ENCODE assay signal across 13 cellular contexts in the genomic region with DNA sequence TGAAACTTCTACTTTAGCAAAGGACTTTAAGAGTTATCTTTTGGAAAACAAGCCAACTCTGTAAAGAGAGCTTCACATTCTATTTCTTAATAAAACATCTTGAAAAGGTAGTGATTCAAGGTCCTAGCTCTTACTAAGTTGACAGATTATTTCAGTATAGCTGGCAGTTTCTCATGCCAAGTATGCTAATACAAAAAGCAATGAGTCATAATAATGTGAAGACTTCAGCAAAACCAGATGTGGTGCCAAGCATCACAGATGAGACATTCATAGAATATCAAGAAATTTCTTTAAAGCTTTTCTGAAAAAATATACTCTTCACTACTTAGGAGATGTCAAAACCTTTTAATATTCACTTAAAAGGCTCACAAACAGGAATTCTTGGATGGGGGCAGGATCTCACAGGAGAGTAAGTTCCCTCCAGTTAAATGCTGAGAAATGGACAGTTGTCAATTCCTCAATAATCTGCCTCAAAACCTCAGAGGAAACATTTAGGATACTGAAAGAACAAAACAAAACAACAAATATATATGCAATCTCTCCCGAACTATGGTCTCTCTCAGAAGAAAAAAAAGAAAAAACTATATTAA. TPM values are rescaled to one million over a fixed set of nuclear protein-coding genes. Genes with fewer than 3 reads are reported as not detected.
DNase-seq lines count a peak whose midpoint lies in the region; ATAC-seq and TF ChIP-seq lines count a peak whose summit lies in the region.
"Had no signal": no experiment of that assay in that cellular context is flagged by ENCODE, and none has a peak within 500 bp of the region (broad histone marks: within the 10 kb centered on the region; RNA-seq: fewer than 3 reads in every experiment).

No MANE protein-coding gene starts in this region.

- 0 out of 2 replicates have a peak overlapping the region, but pooled peaks have one; percentile 5 for H3K27ac ChIP-seq in PC-3 (ENCODE audit: low read length)
- no peak overlapping the region for H3K27ac ChIP-seq in Peyer's patch

- no TSS peak for BruUV-seq in PC-3 (replicated peaks; lab: Mats Ljungman, UMichigan)

- peaks cover 43% of the 10 kb centered on the region for H3K36me3 Mint-ChIP-seq in progenitor cell of endocrine pancreas (ENCODE audit: insufficient read depth)

- H3K36me3 ChIP-seq in PC-3 (ENCODE audit: low read depth, low read length) (peaks cover 45% of the 10 kb centered on the region), Peyer's patch (peaks cover 0 to 4% (median 0%) of the 10 kb centered on the region in 3 donors)

- no peak for TF ChIP-seq POLR2A in Peyer's patch (IDR thresholded peaks at IDR 0.05)

- H4K20me1 ChIP-seq in PC-3 (ENCODE audit: low read length), result peaks cover 32% of the 10 kb centered on the region

- no peaks in the 10 kb centered on the region for H3K4me1 Mint-ChIP-seq in progenitor cell of endocrine pancreas (ENCODE audit: low read depth)

- H3K9me3 ChIP-seq in PC-3 (ENCODE audit: low read length), result no peaks in the 10 kb centered on the region
- H3K9me3 ChIP-seq in Peyer's patch, result no peaks in the 10 kb centered on the region

- H3K27me3 ChIP-seq in PC-3 (ENCODE audit: low read length), result no peaks in the 10 kb centered on the region
- no peaks in the 10 kb centered on the region for H3K27me3 ChIP-seq in Peyer's patch
- H3K27me3 ChIP-seq: tibial artery had no signal

- CTCF ChIA-PET in PC-3 (lab: Charles Lee), result no interaction called here

- DNase-seq in DMS 273 (lab: John Stamatoyannopoulos, UW; ENCODE audit: unreplicated experiment), result peak; percentile 56
- peak; percentile 86 for DNase-seq in PC-3
- peak; percentile 86 for DNase-seq in epithelial cell of esophagus (ENCODE audit: low read depth)
- no peak for DNase-seq in omental fat pad (ENCODE audit: low spot score)
- DNase-seq in Peyer's patch, result no peak
- no peak for DNase-seq in progenitor cell of endocrine pancreas (ENCODE audit: low spot score, unreplicated experiment)
- no peak for DNase-seq in NCI-H1417 treated with DMSO at 0.1 percent for 48 hours (lab: John Stamatoyannopoulos, UW)
- DNase-seq: cerebellar nuclear complex; DMS153; MV-4-11; NK-92 treated with Interleukin-12 subunit alpha and Interleukin-12 subunit beta, amount 100 ng/mL, for 24 hours; tibial artery had no signal

- peaks cover 95% of the 10 kb centered on the region for H3K79me2 ChIP-seq in PC-3 (ENCODE audit: low read length)

- H2AFZ ChIP-seq in PC-3 (ENCODE audit: low read length), result no peak overlapping the region

- no peak overlapping the region for H3K27ac Mint-ChIP-seq in progenitor cell of endocrine pancreas

- TF ChIP-seq CTCF in PC-3 (conservative IDR thresholded peaks at IDR 0.05; ENCODE audit: low read depth, low read length) (no peak), epithelial cell of esophagus (IDR thresholded peaks at IDR 0.05; ENCODE audit: insufficient read depth, low read depth, low read length, missing control alignments) (no peak), omental fat pad (IDR thresholded peaks at IDR 0.05) (no peak), Peyer's patch (IDR thresholded peaks at IDR 0.05) (no peak), progenitor cell of endocrine pancreas (IDR thresholded peaks at IDR 0.05; ENCODE audit: unreplicated experiment) (no peak)

- POLR2A ChIA-PET in PC-3 (lab: Charles Lee; ENCODE audit: unreplicated experiment), result no interaction called here

- intact Hi-C loops in PC-3 (cut with micrococcal nuclease), result no loop called here

- H3K9me2 ChIP-seq in PC-3 (replicated peaks; ENCODE audit: low read length), result no peaks in the 10 kb centered on the region

- no peaks in the 10 kb centered on the region for H3K27me3 Mint-ChIP-seq in progenitor cell of endocrine pancreas

- peaks cover 25% of the 10 kb centered on the region for H3K9me3 Mint-ChIP-seq in progenitor cell of endocrine pancreas (ENCODE audit: low read depth)

- H3K4me2 ChIP-seq in PC-3 (ENCODE audit: low read length), result 0 out of 2 replicates have a peak overlapping the region, but pooled peaks have one; percentile 5

- no peak overlapping the region for H3K4me3 ChIP-seq in PC-3 (ENCODE audit: low read length)
- no peak overlapping the region for H3K4me3 ChIP-seq in epithelial cell of esophagus (ENCODE audit: low read length)
- H3K4me3 ChIP-seq in Peyer's patch, result no peak overlapping the region
- H3K4me3 ChIP-seq: tibial artery had no signal

- no peak overlapping the region for H3K9ac ChIP-seq in PC-3 (ENCODE audit: low read length)

- H3F3A ChIP-seq in PC-3 (ENCODE audit: low read length, unreplicated experiment), result peaks cover 8% of the 10 kb centered on the region

- no peak overlapping the region for H3K4me3 Mint-ChIP-seq in progenitor cell of endocrine pancreas (ENCODE audit: low read depth)

- peaks cover 16% of the 10 kb centered on the region for H3K4me1 ChIP-seq in PC-3 (ENCODE audit: insufficient read depth, low read length)
- H3K4me1 ChIP-seq in Peyer's patch, result no peaks in the 10 kb centered on the region

- ATAC-seq in PC-3 (peak; percentile 88), omental fat pad (ENCODE audit: low FRiP score) (peak; percentile 98), GM21723 (IDR thresholded peaks at IDR 0.05; ENCODE audit: unreplicated experiment) (no peak)

RNA-seq across cellular contexts. Expression of a gene that starts 45.6 kb away (rescaled TPM):
- 265 and 307 TPM in 2 replicates for total RNA-seq in PC-3 (2014; rRNA removed)
- total RNA-seq in omental fat pad, result 10 to 100 TPM; 25.5 to 40.1 (median 33.0) TPM
- total RNA-seq in Peyer's patch, result 1 to 10 TPM; 4.8 to 9.1 (median 7.0) TPM
- 85.5 and 86.8 TPM in 2 replicates for total RNA-seq in progenitor cell of endocrine pancreas

Comparison
In these comparisons a context has a peak if more than half of its experiments do, and no peak if none do; other contexts are left out.
1. DNase-seq: peak in DMS 273 (single experiment), PC-3 (single experiment) and epithelial cell of esophagus (single experiment); none in omental fat pad (single experiment), Peyer's patch (0 of 3), progenitor cell of endocrine pancreas (single experiment) and NCI-H1417 treated with DMSO at 0.1 percent for 48 hours (single experiment).